ENCODE assay signal across 8 cellular contexts in the genomic region with DNA sequence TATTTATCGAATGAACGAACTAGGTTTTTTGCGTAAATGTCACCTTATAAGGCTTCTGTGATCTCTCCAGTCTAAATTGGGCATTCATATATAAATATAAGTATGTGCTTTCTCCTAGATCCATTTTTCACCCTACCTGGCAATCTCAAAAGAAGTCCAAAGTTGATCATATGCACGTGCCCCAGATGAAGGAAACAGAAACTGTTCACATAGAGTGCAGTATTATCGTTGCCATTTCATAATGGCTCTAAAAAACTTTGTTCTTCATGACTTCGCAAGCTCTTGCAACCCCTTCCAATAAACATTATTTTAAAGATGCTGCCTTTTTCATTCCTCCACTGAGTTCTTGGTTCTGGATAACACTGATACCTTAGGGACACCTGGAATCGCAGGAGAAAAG.
A peak's percentile ranks its signal among the peaks of the same experiment; 100 is the strongest.
DNase-seq lines count a peak whose midpoint lies in the region; ATAC-seq and TF ChIP-seq lines count a peak whose summit lies in the region.

No MANE protein-coding gene starts in this region.

- H3K27me3 Mint-ChIP-seq in dendritic cell treated with granulocyte-macrophage colony-stimulating factor and Interleukin-4, amounts not matched to agents 40 ng/mL and 50 ng/mL, for 4 days: no peaks in the 10 kb centered on the region

- peak overlapping the region; percentile 90 for H3K9ac ChIP-seq in KMS-11

- no peaks in the 10 kb centered on the region for H3K9me3 ChIP-seq in muscle layer of duodenum (ENCODE audit: control insufficient read depth in 1 of 2, low read length in 2 of 2)

- no peak for DNase-seq in ecto neural progenitor cell (ENCODE audit: low spot score)

- peaks cover 13% of the 10 kb centered on the region for H3K36me3 Mint-ChIP-seq in dendritic cell treated with granulocyte-macrophage colony-stimulating factor and Interleukin-4, amounts not matched to agents 40 ng/mL and 50 ng/mL, for 4 days (ENCODE audit: low read depth)

- H3K79me2 ChIP-seq in ACC112 (ENCODE audit: control insufficient read depth, insufficient read depth, low read length, unreplicated experiment): peaks cover 86% of the 10 kb centered on the region
- H3K79me2 ChIP-seq in KMS-11 (ENCODE audit: insufficient read depth, low read depth): peaks cover 87% of the 10 kb centered on the region

- no peaks in the 10 kb centered on the region for H3K27me3 ChIP-seq in ACC112 (ENCODE audit: insufficient read depth, low read length)
- H3K27me3 ChIP-seq in KMS-11 (ENCODE audit: insufficient read depth, low read depth): no peaks in the 10 kb centered on the region
- H3K27me3 ChIP-seq in muscle layer of duodenum (ENCODE audit: low read depth, low read length): no peaks in the 10 kb centered on the region

- peaks cover 27% of the 10 kb centered on the region for H3K4me1 Mint-ChIP-seq in dendritic cell treated with granulocyte-macrophage colony-stimulating factor and Interleukin-4, amounts not matched to agents 40 ng/mL and 50 ng/mL, for 4 days (ENCODE audit: low read depth)

- peak overlapping the region; percentile 93 for H3K27ac Mint-ChIP-seq in dendritic cell treated with granulocyte-macrophage colony-stimulating factor and Interleukin-4, amounts not matched to agents 40 ng/mL and 50 ng/mL, for 4 days

- H2AFZ ChIP-seq in ACC112 (ENCODE audit: low read length, unreplicated experiment) (peak overlapping the region; percentile 98), KMS-11 (ENCODE audit: low read depth) (peak overlapping the region; percentile 93)

- H3K27ac ChIP-seq in ACC112 (ENCODE audit: low read depth, low read length) (peak overlapping the region; percentile 34), KMS-11 (peak overlapping the region; percentile 72), muscle layer of duodenum (ENCODE audit: low read length) (peak overlapping the region; percentile 95)

- H3K4me1 ChIP-seq in ACC112 (ENCODE audit: control insufficient read depth, insufficient read depth, low read length, unreplicated experiment): peaks cover 37% of the 10 kb centered on the region
- peaks cover 31% of the 10 kb centered on the region for H3K4me1 ChIP-seq in KMS-11 (ENCODE audit: low read depth, poor library complexity, severe bottlenecking)
- peaks cover 9 to 26% of the 10 kb centered on the region in 2 donors for H3K4me1 ChIP-seq in muscle layer of duodenum (ENCODE audit: control insufficient read depth in 1 of 2, insufficient read depth in 2 of 2, low read length in 2 of 2)

- intact Hi-C loops in dendritic cell treated with granulocyte-macrophage colony-stimulating factor and Interleukin-4, amounts not matched to agents 40 ng/mL and 50 ng/mL, for 4 days (cut with micrococcal nuclease): loop anchor here (2.0 to 5.0 kb wide), 2 partner anchors 233 to 610 kb away; partner anchors contain the start of genes AIMP1, PPA2 and TBCK

- peak overlapping the region; percentile 71 for H3K4me2 ChIP-seq in KMS-11

- H3K9me3 Mint-ChIP-seq in dendritic cell treated with granulocyte-macrophage colony-stimulating factor and Interleukin-4, amounts not matched to agents 40 ng/mL and 50 ng/mL, for 4 days: no peaks in the 10 kb centered on the region

- peak overlapping the region; percentile 94 for H3K4me3 Mint-ChIP-seq in dendritic cell treated with granulocyte-macrophage colony-stimulating factor and Interleukin-4, amounts not matched to agents 40 ng/mL and 50 ng/mL, for 4 days

- H3K36me3 ChIP-seq in ACC112 (ENCODE audit: insufficient read depth, low read length) (0 out of 2 replicates have a peak, but pooled peaks cover 2% of the 10 kb centered on the region), KMS-11 (ENCODE audit: insufficient read depth) (no peaks in the 10 kb centered on the region), muscle layer of duodenum (ENCODE audit: control insufficient read depth in 1 of 2, insufficient read depth in 2 of 2, low read length in 2 of 2) (peaks cover 0 to 8% of the 10 kb centered on the region in 2 donors)

- ATAC-seq in GM19455 (IDR thresholded peaks at IDR 0.05; ENCODE audit: unreplicated experiment) (no peak), GM19351 (IDR thresholded peaks at IDR 0.05; ENCODE audit: unreplicated experiment) (no peak), GM21390 (IDR thresholded peaks at IDR 0.05; ENCODE audit: unreplicated experiment) (no peak)

- H4K20me1 ChIP-seq in KMS-11 (ENCODE audit: insufficient read depth): no peaks in the 10 kb centered on the region

- H3K4me3 ChIP-seq in ACC112 (ENCODE audit: low read depth, low read length) (peak overlapping the region; percentile 97), KMS-11 (IDR thresholded peaks at IDR 0.05; ENCODE audit: insufficient read depth, low read depth, low read length) (peak overlapping the region; percentile 23), muscle layer of duodenum (ENCODE audit: low read depth in 1 of 2, low read length in 2 of 2) (peak overlapping the region; percentile 77 to 93)

- no peak for TF ChIP-seq CTCF in KMS-11 (conservative IDR thresholded peaks at IDR 0.05; ENCODE audit: low read depth, low read length)

Comparison
In these comparisons a context has a peak if more than half of its experiments do, and no peak if none do; other contexts are left out.
1. H3K27ac ChIP-seq: peak in every context shown above with its lines; median percentile 95 in muscle layer of duodenum; 72 in KMS-11; 34 in ACC112.
2. H3K4me3 ChIP-seq: peak in every context shown above with its lines; median percentile 97 in ACC112; 85 in muscle layer of duodenum; 23 in KMS-11.